8 cellular contexts compared by ENCODE assay signal in the genomic region with DNA sequence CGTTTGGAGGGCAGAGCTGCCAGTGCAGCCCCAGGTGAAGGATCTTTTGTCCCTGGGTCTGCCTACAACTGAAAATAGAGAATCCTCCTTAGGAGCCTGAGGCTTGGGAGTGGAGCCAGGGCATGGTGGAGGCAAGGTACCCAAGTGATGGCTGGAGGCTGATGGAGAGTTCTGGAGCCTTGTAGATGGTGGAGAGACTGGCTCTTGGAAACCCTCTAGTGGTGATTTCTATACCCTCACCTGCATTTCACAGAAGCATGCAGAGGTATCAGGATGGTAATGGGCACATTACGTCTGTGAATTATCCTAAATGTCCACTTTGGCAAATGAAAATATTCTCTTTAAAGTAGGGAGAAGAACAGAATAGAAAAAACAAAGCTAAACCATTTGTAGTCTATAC. TPM values are rescaled to one million over a fixed set of nuclear protein-coding genes. Genes with fewer than 3 reads are reported as not detected.
DNase-seq lines count a peak whose midpoint lies in the region; ATAC-seq and TF ChIP-seq lines count a peak whose summit lies in the region.

No MANE protein-coding gene starts in this region.

- no peak overlapping the region for H2BK15ac ChIP-seq in mesendoderm (replicated peaks; ENCODE audit: low read depth)

- TF ChIP-seq CTCF in AG04450 (IDR thresholded peaks at IDR 0.05; ENCODE audit: low read depth, low read length): peak; percentile 65
- peak; percentile 44 for TF ChIP-seq CTCF in WERI-Rb-1 (IDR thresholded peaks at IDR 0.05; ENCODE audit: low read depth, low read length)

- H3K4me2 ChIP-seq in mesendoderm (ENCODE audit: low read length): no peak overlapping the region

- H3K4ac ChIP-seq in mesendoderm (ENCODE audit: low read depth, low read length): no peak overlapping the region

- H3K4me1 ChIP-seq in mesendoderm (ENCODE audit: control insufficient read depth, low read depth, low read length): no peaks in the 10 kb centered on the region

- H3K27ac ChIP-seq in AG04450 (ENCODE audit: low read depth, low read length) (peak overlapping the region; percentile 43), WERI-Rb-1 (no peak overlapping the region), mesendoderm (ENCODE audit: low read depth, low read length) (no peak overlapping the region)

- H3K23ac ChIP-seq in mesendoderm (ENCODE audit: low read length): no peak overlapping the region

- H4K8ac ChIP-seq in mesendoderm (ENCODE audit: low read depth, low read length): no peak overlapping the region

- no peak overlapping the region for H2BK120ac ChIP-seq in mesendoderm (ENCODE audit: low read depth, low read length)

- H3K4me3 ChIP-seq in AG04450 (ENCODE audit: low read depth, low read length) (no peak overlapping the region), WERI-Rb-1 (ENCODE audit: low read depth, low read length) (no peak overlapping the region), mesendoderm (ENCODE audit: low read length) (no peak overlapping the region)

- H3K36me3 ChIP-seq in WERI-Rb-1 (no peaks in the 10 kb centered on the region), mesendoderm (ENCODE audit: control insufficient read depth, insufficient read depth, low read length) (no peaks in the 10 kb centered on the region)

- CTCF ChIA-PET in AG04450 (lab: Charles Lee): interaction anchor here (0.6 to 3.2 kb wide), 12 partner anchors 9 to 58 kb away, joined by 3 to 26 read pairs (median 3); no protein-coding TSS in a partner anchor

- H3K56ac ChIP-seq in mesendoderm (ENCODE audit: low read length): no peak overlapping the region

- H3K27me3 ChIP-seq in AG04450 (ENCODE audit: control insufficient read depth, insufficient read depth, low read length) (no peaks in the 10 kb centered on the region), WERI-Rb-1 (ENCODE audit: insufficient read depth, low read depth, severe bottlenecking) (peaks cover 33% of the 10 kb centered on the region), mesendoderm (ENCODE audit: insufficient read depth, low read length, poor library complexity) (no peaks in the 10 kb centered on the region)

- no peaks in the 10 kb centered on the region for H3K79me1 ChIP-seq in mesendoderm (ENCODE audit: low read length)

- H3K79me2 ChIP-seq in mesendoderm (ENCODE audit: control insufficient read depth, insufficient read depth, low read length): no peaks in the 10 kb centered on the region

- ATAC-seq in GM18519 (IDR thresholded peaks at IDR 0.05; ENCODE audit: low FRiP score, unreplicated experiment) (peak; percentile 85), HG03039 (IDR thresholded peaks at IDR 0.05; ENCODE audit: unreplicated experiment) (peak; percentile 72)

- no peak overlapping the region for H4K5ac ChIP-seq in mesendoderm (ENCODE audit: low read length)

- DNase-seq in AG04450 (ENCODE audit: low read depth, low spot score) (no peak), WERI-Rb-1 (no peak), mesendoderm (peak; percentile 53), UCSD-AML1 (lab: John Stamatoyannopoulos, UW; ENCODE audit: unreplicated experiment) (no peak), medulla oblongata (ENCODE audit: extremely low spot score) (no peak), NCI-H2029 (lab: John Stamatoyannopoulos, UW) (no peak)

- H2AK5ac ChIP-seq in mesendoderm (ENCODE audit: low read length): no peak overlapping the region

- POLR2A ChIA-PET in AG04450 (lab: Yijun Ruan, JAX): interaction anchor here (0.6 kb wide), 1 partner anchor 11 kb away, joined by 3 read pairs; no protein-coding TSS in a partner anchor

- H3K9ac ChIP-seq in mesendoderm (ENCODE audit: low read length): no peak overlapping the region

- WGBS in mesendoderm (ENCODE audit: extremely low coverage, insufficient coverage, low lambda C conversion rate): no CpG with 5 or more reads among the region's 2 CpGs

- H3K9me3 ChIP-seq in AG04450 (ENCODE audit: control insufficient read depth, insufficient read depth, low read length): no peaks in the 10 kb centered on the region
- H3K9me3 ChIP-seq in WERI-Rb-1 (ENCODE audit: severe bottlenecking): no peaks in the 10 kb centered on the region

- H2BK5ac ChIP-seq in mesendoderm (ENCODE audit: low read length): no peak overlapping the region

- H3K18ac ChIP-seq in mesendoderm (ENCODE audit: low read length): no peak overlapping the region

RNA-seq across cellular contexts. Expression of gene INSC, which starts 44.4 kb away (rescaled TPM):
- polyA plus RNA-seq in AG04450 (2011; rRNA removed): 0.40 and 0.53 TPM in 2 replicates
- polyA minus RNA-seq in AG04450 (2011; rRNA and poly(A)+ RNA removed): 0.23 and 0.26 TPM in 2 replicates
- 0.07 TPM for polyA plus RNA-seq in mesendoderm (2013, experiment 1 of 2)
- polyA plus RNA-seq in mesendoderm (2013, experiment 2 of 2): 0.06 TPM
